14 cellular contexts compared by ENCODE assay signal in the genomic region with DNA sequence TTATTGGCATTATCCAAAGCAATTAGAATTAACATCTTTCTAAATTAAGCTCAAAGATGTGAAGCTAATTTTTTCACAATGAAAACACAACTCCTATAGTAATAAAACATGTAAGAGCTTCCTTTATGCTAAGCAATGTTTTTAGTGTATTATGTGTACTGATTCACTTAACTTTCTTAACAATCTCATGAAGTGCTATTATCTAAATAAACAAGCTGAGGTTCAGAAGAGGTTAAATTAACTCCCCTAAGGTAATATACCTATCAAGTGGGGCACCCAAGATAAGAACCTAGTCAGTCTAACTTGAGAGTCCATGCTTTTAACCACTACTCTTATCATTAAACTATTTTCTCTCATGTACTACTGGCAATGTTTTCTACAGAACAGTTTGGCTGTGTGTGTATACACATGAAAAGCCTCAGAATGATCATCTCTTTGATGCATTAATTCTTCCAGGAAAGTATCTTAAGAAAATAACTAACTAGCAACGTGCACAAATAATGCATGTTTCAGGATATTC.
"Had no signal": no experiment of that assay in that cellular context is flagged by ENCODE, and none has a peak within 500 bp of the region (broad histone marks: within the 10 kb centered on the region; RNA-seq: fewer than 3 reads in every experiment).

No MANE protein-coding gene starts in this region.

- ATAC-seq: stimulated activated naive CD8-positive, alpha-beta T cell treated with anti-CD3 and anti-CD28 coated beads, Interleukin-15, Interleukin-2, amounts not matched to agents 100 U/mL and 50 U/mL, for 24 hours had no signal

- H3K4me1 ChIP-seq: colonic mucosa had no signal

- DNase-seq: activated CD4-positive, alpha-beta T cell treated with anti-CD3 and anti-CD28 coated beads, Interleukin-2, amount 50 U/mL, for 4 hours; activated CD4-positive, CD25-positive, alpha-beta regulatory T cell; activated gamma-delta T cell treated with Interleukin-2 at 50 U/mL for 16 hours; caudate nucleus; colonic mucosa; effector CD4-positive, alpha-beta T cell; kidney; pancreas; stimulated activated CD4-positive, alpha-beta T cell treated with anti-CD3 and anti-CD28 coated beads, Interleukin-4, amount 100 ng/mL, for 1 hour; stimulated activated CD8-positive, alpha-beta memory T cell treated with anti-CD3 and anti-CD28 coated beads, Interleukin-4, amount 100 ng/mL, for 48 hours; stimulated activated naive CD8-positive, alpha-beta T cell treated with anti-CD3 and anti-CD28 coated beads, Interleukin-15, Interleukin-2, amounts not matched to agents 100 U/mL and 50 U/mL, for 24 hours; T-helper 2 cell; upper lobe of left lung had no signal

- H3K4me1 Mint-ChIP-seq: mesothelial cell of epicardium had no signal

- H3K4me3 Mint-ChIP-seq: mesothelial cell of epicardium had no signal

- H3K9me3 Mint-ChIP-seq: mesothelial cell of epicardium had no signal

- H3K27ac Mint-ChIP-seq: mesothelial cell of epicardium had no signal

- H3K27me3 ChIP-seq: colonic mucosa, pancreas, upper lobe of left lung had no signal

- H3K27ac ChIP-seq: colonic mucosa, pancreas, upper lobe of left lung had no signal

- H3K9me3 ChIP-seq: colonic mucosa, pancreas, upper lobe of left lung had no signal

- H3K4me3 ChIP-seq: colonic mucosa, pancreas, upper lobe of left lung had no signal
